36 cellular contexts compared by ENCODE assay signal in genomic region chr15:95095250-95095649, GRCh38.
"Had no signal": no experiment of that assay in that cellular context is flagged by ENCODE, and none has a peak within 500 bp of the region (broad histone marks: within the 10 kb centered on the region; RNA-seq: fewer than 3 reads in every experiment).

No MANE protein-coding gene starts in this region.

- H3K9me3 ChIP-seq: adrenal gland, body of pancreas, breast epithelium had no signal

- ATAC-seq: activated CD4-positive, alpha-beta T cell treated with anti-CD3 and anti-CD28 coated beads for 36 hours; activated CD4-positive, CD25-positive, alpha-beta regulatory T cell treated with anti-CD3 and anti-CD28 coated beads, Interleukin-2, amount 50 U/mL, for 24 hours; activated CD8-positive, alpha-beta T cell treated with anti-CD3 and anti-CD28 coated beads, Interleukin-2, amount 10 ng/mL, durations not matched to agents 7 days and 5 days; activated naive CD4-positive, alpha-beta T cell treated with anti-CD3 and anti-CD28 coated beads, Interleukin-2, amount 50 U/mL, for 72 hours; activated T-cell treated with anti-CD3 and anti-CD28 coated beads, Interleukin-2, amount 50 U/mL, for 4 hours; activated T-cell treated with anti-CD3 and anti-CD28 coated beads, Interleukin-2, amount 50 U/mL, for 72 hours; activated T-helper 17 cell treated with anti-CD3 and anti-CD28 coated beads, Interleukin-2, amount 50 U/mL, for 72 hours; body of pancreas had no signal

- DNase-seq: activated CD4-positive, alpha-beta memory T cell treated with anti-CD3 and anti-CD28 coated beads, Interleukin-2, amount 10 ng/mL, durations not matched to agents 7 days and 5 days; activated CD4-positive, alpha-beta T cell treated with anti-CD3 and anti-CD28 coated beads for 1 hour; activated CD4-positive, alpha-beta T cell treated with anti-CD3 and anti-CD28 coated beads for 36 hours; activated CD4-positive, alpha-beta T cell treated with anti-CD3 and anti-CD28 coated beads for 48 hours; activated CD4-positive, alpha-beta T cell treated with anti-CD3 and anti-CD28 coated beads, Interleukin-2, amount 10 ng/mL, durations not matched to agents 7 days and 5 days; activated CD4-positive, alpha-beta T cell treated with anti-CD3 and anti-CD28 coated beads, Interleukin-2, amount 50 U/mL, for 48 hours; activated CD4-positive, CD25-positive, alpha-beta regulatory T cell; activated CD8-positive, alpha-beta memory T cell treated with anti-CD3 and anti-CD28 coated beads for 24 hours; activated CD8-positive, alpha-beta memory T cell treated with anti-CD3 and anti-CD28 coated beads, Interleukin-2, amount 50 U/mL, for 4 hours; activated CD8-positive, alpha-beta T cell treated with anti-CD3 and anti-CD28 coated beads, Interleukin-2, amount 10 ng/mL, durations not matched to agents 7 days and 5 days; activated effector memory CD4-positive, alpha-beta T cell treated with anti-CD3 and anti-CD28 coated beads, Interleukin-2, amount 50 U/mL, for 16 hours; activated gamma-delta T cell treated with Interleukin-2 at 50 U/mL for 16 hours; activated naive CD4-positive, alpha-beta T cell; activated naive CD4-positive, alpha-beta T cell treated with anti-CD3 and anti-CD28 coated beads for 36 hours; activated naive CD4-positive, alpha-beta T cell treated with anti-CD3 and anti-CD28 coated beads, Interleukin-2, amount 50 U/mL, for 16 hours; activated naive CD8-positive, alpha-beta T cell treated with anti-CD3 and anti-CD28 coated beads for 36 hours; activated T-cell treated with anti-CD3 and anti-CD28 coated beads for 4 hours; activated T-cell treated with anti-CD3 and anti-CD28 coated beads, Interleukin-2, amount 50 U/mL, for 1 hour; activated T-cell treated with anti-CD3 and anti-CD28 coated beads, Interleukin-2, amount 50 U/mL, for 4 hours; activated T-cell treated with anti-CD3 and anti-CD28 coated beads, Interleukin-2, amount 50 U/mL, for 72 hours; adrenal gland; amniotic stem cell; aorta; body of pancreas; brain microvascular endothelial cell; central memory CD4-positive, alpha-beta T cell; T-helper 1 cell; T-helper 2 cell; T-helper 9 cell had no signal

- H3K36me3 ChIP-seq: adrenal gland, brain microvascular endothelial cell, breast epithelium had no signal

- FAIRE-seq: astrocyte, colon had no signal

- H3K27ac ChIP-seq: adrenal gland, body of pancreas, brain microvascular endothelial cell, breast epithelium, VCaP had no signal

- H3K4me3 ChIP-seq: adrenal gland, body of pancreas, breast epithelium had no signal

- H3K27me3 ChIP-seq: adrenal gland, body of pancreas, brain microvascular endothelial cell, breast epithelium had no signal

- H3K4me1 ChIP-seq: adrenal gland, body of pancreas, breast epithelium had no signal
